2 cellular contexts compared by ENCODE assay signal in genomic region chr13:21077360-21078353, GRCh38.
A peak's percentile ranks its signal among the peaks of the same experiment; 100 is the strongest.
TF ChIP-seq lines count a peak whose summit lies in the region.

No MANE protein-coding gene starts in this region.

TF ChIP-seq in HEK293, 187 proteins besides CTCF, POLR2A, EP300 and RAD21:
- TF ChIP-seq SP2 (tag by site-specific recombination; IDR thresholded peaks at IDR 0.05) (no peak), PRDM6 (tag by site-specific recombination; IDR thresholded peaks at IDR 0.05) (no peak), PRDM1 (tag by site-specific recombination; IDR thresholded peaks at IDR 0.05) (peak; percentile 96), ZNF239 (tag by site-specific recombination; IDR thresholded peaks at IDR 0.05) (no peak), ZNF184 (tag by site-specific recombination; IDR thresholded peaks at IDR 0.05) (no peak)
TF ChIP-seq in HEK293: peak in this region for 1.

TF ChIP-seq in endothelial cell of umbilical vein, 7 proteins besides CTCF, POLR2A, EP300 and RAD21:
- TF ChIP-seq GATA2 (IDR thresholded peaks at IDR 0.05; ENCODE audit: insufficient read depth, insufficient read length, low read depth, low read length), result no peak
- no peak for TF ChIP-seq MYC (IDR thresholded peaks at IDR 0.05; ENCODE audit: low read depth, low read length)
- TF ChIP-seq FOS (IDR thresholded peaks at IDR 0.05; ENCODE audit: borderline replicate concordance, insufficient read depth, low read length), result no peak
- no peak for TF ChIP-seq JUN (IDR thresholded peaks at IDR 0.05; ENCODE audit: borderline replicate concordance, insufficient read depth, insufficient read length, low read depth)
- no peak for TF ChIP-seq MAX (IDR thresholded peaks at IDR 0.05; ENCODE audit: insufficient read depth, insufficient read length)
- no peak for TF ChIP-seq EZH2 (IDR thresholded peaks at IDR 0.05; ENCODE audit: borderline replicate concordance, low read depth, low read length, severe bottlenecking)
- TF ChIP-seq POLR2AphosphoS5 (IDR thresholded peaks at IDR 0.05; ENCODE audit: insufficient read depth, low read depth, low read length), result no peak
